Comparison of ENCODE assay signal across 22 cellular contexts in genomic region chr17:5509482-5509881, GRCh38. TPM values are rescaled to one million over a fixed set of nuclear protein-coding genes. Genes with fewer than 3 reads are reported as not detected.
DNase-seq lines count a peak whose midpoint lies in the region; ATAC-seq, FAIRE-seq and TF ChIP-seq lines count a peak whose summit lies in the region.
"Had no signal": no experiment of that assay in that cellular context is flagged by ENCODE, and none has a peak within 500 bp of the region (broad histone marks: within the 10 kb centered on the region; RNA-seq: fewer than 3 reads in every experiment).

No MANE protein-coding gene starts in this region.

- FAIRE-seq in keratinocyte (lab: Jason Lieb, UNC) = peak; percentile 79
- no peak for FAIRE-seq in pancreas (lab: Jason Lieb, UNC)
- FAIRE-seq: HTR-8/SVneo had no signal

- intact Hi-C loops in MCF 10A (cut with micrococcal nuclease) (no loop called here), breast epithelium (cut with DNase I; ENCODE audit: low total_unique reads) (no loop called here), mammary epithelial cell (cut with micrococcal nuclease) (no loop called here), mucosa of descending colon (cut with DNase I, micrococcal nuclease) (no loop called here), pancreas (cut with DNase I) (no loop called here), OCI-LY7 (cut with micrococcal nuclease; ENCODE audit: unreplicated experiment) (no loop called here), ovary (cut with DNase I) (no loop called here)

- no peaks in the 10 kb centered on the region for H3K9me3 ChIP-seq in breast epithelium
- no peaks in the 10 kb centered on the region for H3K9me3 ChIP-seq in mammary epithelial cell (replicated peaks; ENCODE audit: insufficient read depth, low read length)
- H3K9me3 ChIP-seq in keratinocyte (ENCODE audit: control insufficient read depth, low read depth, low read length) = no peaks in the 10 kb centered on the region
- no peaks in the 10 kb centered on the region for H3K9me3 ChIP-seq in mucosa of descending colon
- H3K9me3 ChIP-seq in pancreas = no peaks in the 10 kb centered on the region
- H3K9me3 ChIP-seq in OCI-LY7 (ENCODE audit: low read length) = no peaks in the 10 kb centered on the region
- no peaks in the 10 kb centered on the region for H3K9me3 ChIP-seq in ovary
- H3K9me3 ChIP-seq: adrenal gland, left lung, right atrium auricular region had no signal

- dilution Hi-C loops in mammary epithelial cell (cut with HindIII; ENCODE audit: low sequenced_read_pairs) = no loop called here
- dilution Hi-C loops in keratinocyte (cut with MboI; ENCODE audit: extremely low pct_ligation_motif_present, low sequenced_read_pairs) = no loop called here

- H3K79me2 ChIP-seq in mammary epithelial cell (ENCODE audit: insufficient read depth, low read length) (no peaks in the 10 kb centered on the region), keratinocyte (ENCODE audit: control insufficient read depth, insufficient read depth, low read length) (no peaks in the 10 kb centered on the region), OCI-LY7 (ENCODE audit: insufficient read depth, low read depth, low read length) (no peaks in the 10 kb centered on the region)

- H3K9me1 ChIP-seq in keratinocyte (ENCODE audit: control insufficient read depth, extremely low read depth, insufficient read depth, low read length) = no peaks in the 10 kb centered on the region

- CTCF ChIA-PET in MCF 10A (lab: Yijun Ruan, JAX) (interaction anchor here (0.6 kb wide), 1 partner anchor 49 kb away, joined by 3 read pairs; no protein-coding TSS in a partner anchor), mammary epithelial cell (lab: Charles Lee; ENCODE audit: low non-redundant PET) (no interaction called here), OCI-LY7 (lab: Charles Lee; ENCODE audit: unreplicated experiment) (no interaction called here)

- no peak overlapping the region for H3K4me2 ChIP-seq in mammary epithelial cell (ENCODE audit: insufficient read depth, low read depth, low read length)
- no peak overlapping the region for H3K4me2 ChIP-seq in keratinocyte (ENCODE audit: control insufficient read depth, extremely low read depth, insufficient read depth, low read depth, low read length)
- H3K4me2 ChIP-seq in OCI-LY7 (ENCODE audit: low read length) = no peak overlapping the region

- no peak overlapping the region for H3K27ac Mint-ChIP-seq in MCF 10A (ENCODE audit: low read depth, unreplicated experiment)
- H3K27ac Mint-ChIP-seq: activated CD4-positive, alpha-beta memory T cell treated with anti-CD3 and anti-CD28 coated beads, Interleukin-2, amount 10 ng/mL, durations not matched to agents 7 days and 5 days had no signal

- BruUV-seq in MCF 10A (replicated peaks; lab: Mats Ljungman, UMichigan) (no TSS peak), mammary epithelial cell (replicated peaks; lab: Mats Ljungman, UMichigan) (no TSS peak), OCI-LY7 (replicated peaks; lab: Mats Ljungman, UMichigan) (no TSS peak)

- H2AFZ ChIP-seq in mammary epithelial cell (ENCODE audit: low read depth, low read length) (no peak overlapping the region), keratinocyte (ENCODE audit: control insufficient read depth, low read length) (no peak overlapping the region), OCI-LY7 (ENCODE audit: low read length) (no peak overlapping the region)

- no peak overlapping the region for H3K9ac ChIP-seq in mammary epithelial cell (ENCODE audit: insufficient read depth, low read length)
- H3K9ac ChIP-seq in keratinocyte (ENCODE audit: control insufficient read depth, extremely low read depth, insufficient read depth, low read length) = no peak overlapping the region

- H3K4me1 Mint-ChIP-seq in MCF 10A (ENCODE audit: insufficient read depth, unreplicated experiment) = no peaks in the 10 kb centered on the region

- TF ChIP-seq EP300 in ovary (IDR thresholded peaks at IDR 0.05) = no peak

- POLR2A ChIA-PET in MCF 10A (lab: Yijun Ruan, JAX) (no interaction called here), OCI-LY7 (lab: Charles Lee) (no interaction called here)

- H3K9me3 Mint-ChIP-seq in MCF 10A (ENCODE audit: unreplicated experiment) = no peaks in the 10 kb centered on the region
- H3K9me3 Mint-ChIP-seq: activated T-cell treated with anti-CD3 and anti-CD28 coated beads, Interleukin-2, amount 50 U/mL, for 72 hours had no signal

- H3K36me3 ChIP-seq in breast epithelium (no peaks in the 10 kb centered on the region), mammary epithelial cell (ENCODE audit: insufficient read depth, low read length) (no peaks in the 10 kb centered on the region), keratinocyte (ENCODE audit: control insufficient read depth in 2 of 2, extremely low read depth in 1 of 2, insufficient read depth in 2 of 2, low read length in 2 of 2) (peaks cover 7 to 10% of the 10 kb centered on the region in 2 experiments), mucosa of descending colon (ENCODE audit: low read depth) (no peaks in the 10 kb centered on the region), pancreas (no peaks in the 10 kb centered on the region), OCI-LY7 (ENCODE audit: insufficient read depth, low read length) (no peaks in the 10 kb centered on the region), ovary (no peaks in the 10 kb centered on the region)
- H3K36me3 ChIP-seq: adrenal gland, right atrium auricular region had no signal

- no peaks in the 10 kb centered on the region for H3K27me3 Mint-ChIP-seq in MCF 10A (ENCODE audit: insufficient read depth, unreplicated experiment)
- H3K27me3 Mint-ChIP-seq: activated CD4-positive, alpha-beta memory T cell treated with anti-CD3 and anti-CD28 coated beads, Interleukin-2, amount 10 ng/mL, durations not matched to agents 7 days and 5 days; naive thymus-derived CD8-positive, alpha-beta T cell had no signal

- no peak for TF ChIP-seq POLR2A in breast epithelium (IDR thresholded peaks at IDR 0.05)
- no peak for TF ChIP-seq POLR2A in ovary (IDR thresholded peaks at IDR 0.05)

- H3K4me3 ChIP-seq in breast epithelium (no peak overlapping the region), mammary epithelial cell (replicated peaks in 1 of 3; ENCODE audit: insufficient read depth in 1 of 3, low read depth in 2 of 3, low read length in 3 of 3) (no peak overlapping the region), keratinocyte (ENCODE audit: control insufficient read depth in 2 of 3, extremely low read depth in 1 of 3, insufficient read depth in 2 of 3, low read depth in 1 of 3, low read length in 3 of 3) (no peak overlapping the region), mucosa of descending colon (no peak overlapping the region), pancreas (no peak overlapping the region), OCI-LY7 (ENCODE audit: low read depth, low read length, poor library complexity, severe bottlenecking) (no peak overlapping the region), ovary (no peak overlapping the region)
- H3K4me3 ChIP-seq: adrenal gland, left lung, right atrium auricular region had no signal

- no peaks in the 10 kb centered on the region for H3K9me2 ChIP-seq in OCI-LY7 (ENCODE audit: insufficient read depth, low read length)

- H3K36me3 Mint-ChIP-seq in MCF 10A (ENCODE audit: insufficient read depth, unreplicated experiment) = no peaks in the 10 kb centered on the region

- H3K27ac ChIP-seq in breast epithelium (no peak overlapping the region), mammary epithelial cell (ENCODE audit: insufficient read depth, low read depth, low read length) (peak overlapping the region; percentile 2), keratinocyte (ENCODE audit: control insufficient read depth, insufficient read depth, low read length) (peak overlapping the region; percentile 58), pancreas (no peak overlapping the region), OCI-LY7 (ENCODE audit: low read depth, low read length, poor library complexity, severe bottlenecking) (no peak overlapping the region), ovary (no peak overlapping the region)
- H3K27ac ChIP-seq: adrenal gland, left lung, right atrium auricular region, VCaP had no signal

- ATAC-seq in mucosa of descending colon (no peak), pancreas (no peak)
- ATAC-seq: activated T-cell treated with anti-CD3 and anti-CD28 coated beads, Interleukin-2, amount 50 U/mL, for 72 hours; left lung; naive thymus-derived CD8-positive, alpha-beta T cell had no signal

- H4K20me1 ChIP-seq in mammary epithelial cell (ENCODE audit: insufficient read depth, low read length) = no peaks in the 10 kb centered on the region
- no peaks in the 10 kb centered on the region for H4K20me1 ChIP-seq in keratinocyte (ENCODE audit: control insufficient read depth, extremely low read depth, insufficient read depth, low read length)
- no peaks in the 10 kb centered on the region for H4K20me1 ChIP-seq in OCI-LY7 (ENCODE audit: insufficient read depth, low read length)

- peak; percentile 16 for DNase-seq in MCF 10A (ENCODE audit: unreplicated experiment)
- no peak for DNase-seq in breast epithelium (ENCODE audit: low spot score in 2 of 2)
- DNase-seq in mammary epithelial cell = peak; percentile 52
- DNase-seq in keratinocyte (ENCODE audit: low read depth, low spot score) = peak; percentile 9
- no peak for DNase-seq in mucosa of descending colon
- DNase-seq in pancreas = no peak
- DNase-seq in OCI-LY7 (ENCODE audit: low spot score) = no peak
- DNase-seq in ovary = no peak
- DNase-seq: 8988T; activated CD4-positive, alpha-beta memory T cell treated with anti-CD3 and anti-CD28 coated beads, Interleukin-2, amount 10 ng/mL, durations not matched to agents 7 days and 5 days; activated T-cell treated with anti-CD3 and anti-CD28 coated beads, Interleukin-2, amount 50 U/mL, for 72 hours; cortex of kidney; left lung; naive thymus-derived CD8-positive, alpha-beta T cell; NCI-H2107; stimulated activated CD4-positive, alpha-beta T cell treated with anti-CD3 and anti-CD28 coated beads, Interleukin-2, amount 100 ng/mL, for 48 hours; stimulated activated CD8-positive, alpha-beta memory T cell treated with anti-CD3 and anti-CD28 coated beads, Interleukin-4, amount 100 ng/mL, for 48 hours; SW 1271 had no signal

- WGBS in mammary epithelial cell (ENCODE audit: low coverage, missing lambda C conversion rate) = 76% methylated on average over 8 of the region's 8 CpGs
- WGBS in pancreas, 2 donors = 64 to 77% methylated on average over 8 of the region's 8 CpGs
- WGBS in ovary, 3 donors = 77 to 84% (median 82%) methylated on average over 8 of the region's 8 CpGs

- H3K4me1 ChIP-seq in breast epithelium (no peaks in the 10 kb centered on the region), mammary epithelial cell (ENCODE audit: insufficient read depth, low read length) (peaks cover 7% of the 10 kb centered on the region), keratinocyte (ENCODE audit: control insufficient read depth, extremely low read depth, insufficient read depth, low read length) (peaks cover 11% of the 10 kb centered on the region), mucosa of descending colon (ENCODE audit: low read depth) (no peaks in the 10 kb centered on the region), pancreas (no peaks in the 10 kb centered on the region), OCI-LY7 (ENCODE audit: insufficient read depth, low read length, poor library complexity, severe bottlenecking) (no peaks in the 10 kb centered on the region), ovary (ENCODE audit: insufficient read depth) (no peaks in the 10 kb centered on the region)
- H3K4me1 ChIP-seq: adrenal gland, left lung, right atrium auricular region had no signal

- in situ Hi-C loops in mammary epithelial cell (cut with MboI; ENCODE audit: low sequenced_read_pairs in 2 of 2) = loop anchor here in 1 of 2 donors (5.0 kb wide), 1 partner anchor 73 kb away; the partner anchor contains the start of gene NLRP1

- TF ChIP-seq CTCF in MCF 10A (IDR thresholded peaks at IDR 0.05; ENCODE audit: unreplicated experiment) (no peak), breast epithelium (IDR thresholded peaks at IDR 0.05) (no peak), mammary epithelial cell (conservative IDR thresholded peaks at IDR 0.05 in 1 of 2, IDR thresholded peaks at IDR 0.05 in 1 of 2; ENCODE audit: extremely low read depth in 1 of 2, insufficient read depth in 1 of 2, low read depth in 1 of 2, low read length in 2 of 2) (no peak), keratinocyte (optimal IDR thresholded peaks at IDR 0.05 in 1 of 3, IDR thresholded peaks at IDR 0.05 in 1 of 3, conservative IDR thresholded peaks at IDR 0.05 in 1 of 3; ENCODE audit: extremely low read depth in 1 of 3, insufficient read depth in 2 of 3, low read length in 3 of 3) (no peak), mucosa of descending colon (IDR thresholded peaks at IDR 0.05) (no peak), pancreas (IDR thresholded peaks at IDR 0.05) (no peak), OCI-LY7 (conservative IDR thresholded peaks at IDR 0.05; ENCODE audit: low read length) (no peak), ovary (IDR thresholded peaks at IDR 0.05) (no peak)

- no peaks in the 10 kb centered on the region for H3K27me3 ChIP-seq in breast epithelium
- H3K27me3 ChIP-seq in mammary epithelial cell (ENCODE audit: insufficient read depth, low read length) = no peaks in the 10 kb centered on the region
- H3K27me3 ChIP-seq in keratinocyte (ENCODE audit: control insufficient read depth, extremely low read depth, insufficient read depth, low read length) = no peaks in the 10 kb centered on the region
- no peaks in the 10 kb centered on the region for H3K27me3 ChIP-seq in pancreas
- no peaks in the 10 kb centered on the region for H3K27me3 ChIP-seq in ovary
- H3K27me3 ChIP-seq: adrenal gland, left lung, right atrium auricular region had no signal

- no peak overlapping the region for H3K4me3 Mint-ChIP-seq in MCF 10A (ENCODE audit: unreplicated experiment)
- H3K4me3 Mint-ChIP-seq: activated CD4-positive, alpha-beta memory T cell treated with anti-CD3 and anti-CD28 coated beads, Interleukin-2, amount 10 ng/mL, durations not matched to agents 7 days and 5 days; activated T-cell treated with anti-CD3 and anti-CD28 coated beads, Interleukin-2, amount 50 U/mL, for 72 hours had no signal

RNA-seq across cellular contexts. Expression of gene MIS12, which starts 23.1 kb away (rescaled TPM):
- total RNA-seq in MCF 10A (2022) = 32.8 and 44.2 TPM in 2 replicates
- 10 to 100 TPM; 12.3 to 16.5 (median 14.1) TPM for total RNA-seq in breast epithelium
- 10 to 100 TPM in 1 of 2 donors, 1 to 10 TPM in 1; 9.7 to 17.5 TPM for total RNA-seq in mammary epithelial cell
- polyA plus RNA-seq in mammary epithelial cell = 9.4 TPM
- polyA minus RNA-seq in mammary epithelial cell = 2.4 TPM
- polyA plus RNA-seq in keratinocyte = 9.1 to 20.6 TPM (median 15.0 TPM) in 3 replicates
- polyA plus RNA-seq in keratinocyte (2011; ENCODE audit: low read depth) = 19.8 TPM
- polyA plus RNA-seq in keratinocyte (2011; cell fraction: cytosol; rRNA removed) = 4.4 and 9.4 TPM in 2 replicates
- polyA plus RNA-seq in keratinocyte (2011; cell fraction: nucleus; rRNA removed) = 13.1 and 18.7 TPM in 2 replicates
- 7.5 and 13.9 TPM in 2 replicates for polyA plus RNA-seq in keratinocyte (2012; ENCODE audit: low replicate concordance)
- 7.8 to 13.0 TPM (median 9.5 TPM) in 3 replicates for polyA minus RNA-seq in keratinocyte
- polyA minus RNA-seq in keratinocyte (2011; cell fraction: cytosol; rRNA and poly(A)+ RNA removed) = 6.5 TPM
- polyA minus RNA-seq in keratinocyte (2011; cell fraction: nucleus; rRNA and poly(A)+ RNA removed) = 2.1 and 6.0 TPM in 2 replicates
- total RNA-seq in mucosa of descending colon = 10 to 100 TPM; 10.2 to 14.3 (median 12.0) TPM
- 10 to 100 TPM in 1 of 6 donors, 1 to 10 TPM in 5; 4.9 to 10.2 (median 7.5) TPM for total RNA-seq in pancreas
- 10 to 100 TPM in 1 of 2 donors, 1 to 10 TPM in 1; 9.4 to 12.0 TPM for polyA plus RNA-seq in pancreas
- 21.0 and 26.4 TPM in 2 replicates for total RNA-seq in OCI-LY7 (2014; rRNA removed; shearing (Covaris generic))
- total RNA-seq in OCI-LY7 (2022) = 35.0 and 36.3 TPM in 2 replicates
- 10 to 100 TPM in 6 of 7 donors, 1 to 10 TPM in 1; 9.3 to 19.8 (median 16.4) TPM for total RNA-seq in ovary
- polyA plus RNA-seq in ovary = 10 to 100 TPM; 11.6 to 15.7 TPM

RNA-seq across cellular contexts. Expression of gene DERL2, which starts 23.5 kb away (rescaled TPM):
- total RNA-seq in MCF 10A (2022) = 107 and 125 TPM in 2 replicates
- total RNA-seq in breast epithelium = 10 to 100 TPM; 27.2 to 50.1 (median 41.6) TPM
- total RNA-seq in mammary epithelial cell = 10 to 100 TPM; 25.8 to 64.5 TPM
- polyA plus RNA-seq in mammary epithelial cell = 49.1 TPM
- polyA minus RNA-seq in mammary epithelial cell = 21.6 TPM
- 57.8 to 83.6 TPM (median 64.8 TPM) in 3 replicates for polyA plus RNA-seq in keratinocyte
- polyA plus RNA-seq in keratinocyte (2011; ENCODE audit: low read depth) = 35.7 TPM
- polyA plus RNA-seq in keratinocyte (2011; cell fraction: cytosol; rRNA removed) = 35.6 and 51.5 TPM in 2 replicates
- 43.0 and 72.6 TPM in 2 replicates for polyA plus RNA-seq in keratinocyte (2011; cell fraction: nucleus; rRNA removed)
- polyA plus RNA-seq in keratinocyte (2012; ENCODE audit: low replicate concordance) = 42.0 and 58.2 TPM in 2 replicates
- 12.9 to 14.0 TPM (median 13.8 TPM) in 3 replicates for polyA minus RNA-seq in keratinocyte
- 17.5 TPM for polyA minus RNA-seq in keratinocyte (2011; cell fraction: cytosol; rRNA and poly(A)+ RNA removed)
- 20.8 and 26.4 TPM in 2 replicates for polyA minus RNA-seq in keratinocyte (2011; cell fraction: nucleus; rRNA and poly(A)+ RNA removed)
- total RNA-seq in mucosa of descending colon = 10 to 100 TPM; 43.9 to 58.5 (median 58.3) TPM
- total RNA-seq in pancreas = 10 to 100 TPM; 44.8 to 54.9 (median 47.3) TPM
- polyA plus RNA-seq in pancreas = 10 to 100 TPM; 67.2 to 77.6 TPM
- 25.8 and 28.1 TPM in 2 replicates for total RNA-seq in OCI-LY7 (2014; rRNA removed; shearing (Covaris generic))
- 56.3 and 56.9 TPM in 2 replicates for total RNA-seq in OCI-LY7 (2022)
- 10 to 100 TPM; 15.1 to 68.6 (median 51.2) TPM for total RNA-seq in ovary
- polyA plus RNA-seq in ovary = 10 to 100 TPM; 35.4 to 57.3 TPM

RNA-seq across cellular contexts. Expression of gene DHX33, which starts 40.7 kb away (rescaled TPM):
- total RNA-seq in MCF 10A (2022) (32.1 and 41.0 TPM in 2 replicates), breast epithelium (10 to 100 TPM; 10.1 to 14.4 (median 13.8) TPM), mammary epithelial cell (10 to 100 TPM; 17.8 to 30.5 TPM), mucosa of descending colon (10 to 100 TPM in 1 of 3 donors, 1 to 10 TPM in 2; 9.4 to 12.7 (median 9.7) TPM), pancreas (1 to 10 TPM; 4.2 to 7.2 (median 6.4) TPM), OCI-LY7 (2022) (35.2 and 38.4 TPM in 2 replicates), ovary (10 to 100 TPM in 5 of 7 donors, 1 to 10 TPM in 2; 4.9 to 15.1 (median 10.9) TPM)
- polyA plus RNA-seq in mammary epithelial cell (22.1 TPM), keratinocyte (12.3 to 23.1 TPM (median 20.0 TPM) in 3 replicates), pancreas (1 to 10 TPM; 4.6 to 4.8 TPM), ovary (1 to 10 TPM; 5.2 to 8.5 TPM)
- polyA minus RNA-seq in mammary epithelial cell (31.1 TPM), keratinocyte (25.4 to 49.2 TPM (median 33.8 TPM) in 3 replicates)
- polyA plus RNA-seq in keratinocyte (2011; ENCODE audit: low read depth) = 8.7 TPM
- 14.2 and 15.1 TPM in 2 replicates for polyA plus RNA-seq in keratinocyte (2011; cell fraction: cytosol; rRNA removed)
- polyA plus RNA-seq in keratinocyte (2011; cell fraction: nucleus; rRNA removed) = 28.0 and 30.3 TPM in 2 replicates
- polyA plus RNA-seq in keratinocyte (2012; ENCODE audit: low replicate concordance) = 7.0 and 19.2 TPM in 2 replicates
- 19.0 TPM for polyA minus RNA-seq in keratinocyte (2011; cell fraction: cytosol; rRNA and poly(A)+ RNA removed)
- 18.5 and 29.9 TPM in 2 replicates for polyA minus RNA-seq in keratinocyte (2011; cell fraction: nucleus; rRNA and poly(A)+ RNA removed)
- total RNA-seq in OCI-LY7 (2014; rRNA removed; shearing (Covaris generic)) = 19.1 and 24.0 TPM in 2 replicates

Comparison
In these comparisons a context has a peak if more than half of its experiments do, and no peak if none do; other contexts are left out.
1. DNase-seq: peak in MCF 10A (single experiment), mammary epithelial cell (single experiment) and keratinocyte (single experiment); none in breast epithelium (0 of 2), mucosa of descending colon (0 of 3), pancreas (0 of 6), OCI-LY7 (single experiment) and ovary (0 of 5).
2. H3K27ac ChIP-seq: peak in mammary epithelial cell (single experiment) and keratinocyte (single experiment); none in breast epithelium (0 of 2), pancreas (0 of 4), OCI-LY7 (single experiment) and ovary (0 of 2).